ENCODE assay signal across 22 cellular contexts in the genomic region with DNA sequence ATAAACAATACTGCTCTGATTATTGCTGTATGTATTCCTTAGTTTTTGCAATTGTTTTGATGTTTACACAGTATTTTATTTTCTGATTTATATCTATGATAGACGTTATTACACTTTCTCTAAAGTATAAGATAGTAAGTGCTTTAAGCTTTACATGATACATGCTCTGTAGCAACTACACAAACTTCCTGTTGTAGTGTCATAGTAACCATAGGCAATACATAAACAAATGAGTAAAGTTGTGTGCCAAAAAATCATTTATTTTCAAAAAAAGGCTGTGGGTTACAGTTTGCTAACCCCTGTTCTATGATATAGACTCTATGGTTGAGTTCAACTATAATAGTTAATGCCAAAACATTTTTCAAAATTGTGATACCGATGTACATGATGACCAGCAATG.
A peak's percentile ranks its signal among the peaks of the same experiment; 100 is the strongest.
DNase-seq lines count a peak whose midpoint lies in the region; ATAC-seq and TF ChIP-seq lines count a peak whose summit lies in the region.
"Had no signal": no experiment of that assay in that cellular context is flagged by ENCODE, and none has a peak within 500 bp of the region (broad histone marks: within the 10 kb centered on the region; RNA-seq: fewer than 3 reads in every experiment).

No MANE protein-coding gene starts in this region.

- POLR2A ChIA-PET in activated CD8-positive, alpha-beta T cell treated with anti-CD3 and anti-CD28 coated beads, Interleukin-2, amount 10 ng/mL, durations not matched to agents 7 days and 5 days (lab: Charles Lee): no interaction called here

- DNase-seq in activated CD8-positive, alpha-beta T cell treated with anti-CD3 and anti-CD28 coated beads, Interleukin-2, amount 10 ng/mL, durations not matched to agents 7 days and 5 days: no peak
- DNase-seq in HCEC 1CT (no peak), vagina (ENCODE audit: extremely low spot score in 2 of 2) (no peak)
- DNase-seq: 8988T; ACHN; AML-193; BE2C; CD4-positive, alpha-beta T cell; CD8-positive, alpha-beta memory T cell; DMS 273 treated with DMSO at 0.1 percent for 48 hours; DND-41; GDM1; H9; HFFc6 had no signal

- H3K9me3 ChIP-seq in SU-DHL-6 (ENCODE audit: insufficient read depth, low read length) (peaks cover 21% of the 10 kb centered on the region; the same call in 1 of the 2 replicates), vagina (no peaks in the 10 kb centered on the region)
- H3K9me3 ChIP-seq: A549, BE2C had no signal

- H3K27me3 Mint-ChIP-seq in activated CD8-positive, alpha-beta T cell treated with anti-CD3 and anti-CD28 coated beads, Interleukin-2, amount 10 ng/mL, durations not matched to agents 7 days and 5 days (ENCODE audit: low read depth): no peaks in the 10 kb centered on the region
- H3K27me3 Mint-ChIP-seq: CD4-positive, alpha-beta T cell; CD8-positive, alpha-beta memory T cell had no signal

- no peaks in the 10 kb centered on the region for H4K20me1 ChIP-seq in SU-DHL-6 (ENCODE audit: low read depth, low read length)
- H4K20me1 ChIP-seq: BLaER1 treated with 17β-estradiol and CSF1 and Interleukin-3, amounts not matched to agents 10 nM and 100 nM had no signal

- H3K36me3 Mint-ChIP-seq in activated CD8-positive, alpha-beta T cell treated with anti-CD3 and anti-CD28 coated beads, Interleukin-2, amount 10 ng/mL, durations not matched to agents 7 days and 5 days (ENCODE audit: low read depth): no peaks in the 10 kb centered on the region
- H3K36me3 Mint-ChIP-seq: CD14-positive monocyte; CD8-positive, alpha-beta memory T cell had no signal

- peak overlapping the region; percentile 71 for H2AFZ ChIP-seq in SU-DHL-6 (ENCODE audit: low read depth, low read length, severe bottlenecking)
- H2AFZ ChIP-seq: GM23338 had no signal

- H3K36me3 ChIP-seq in SU-DHL-6 (ENCODE audit: low read length) (no peaks in the 10 kb centered on the region), vagina (no peaks in the 10 kb centered on the region)
- H3K36me3 ChIP-seq: BE2C had no signal

- TF ChIP-seq POLR2A in vagina (IDR thresholded peaks at IDR 0.05): no peak

- no peaks in the 10 kb centered on the region for H3K9me2 ChIP-seq in SU-DHL-6 (replicated peaks; ENCODE audit: insufficient read depth, low read length)

- H3K27me3 ChIP-seq in SU-DHL-6 (ENCODE audit: low read length) (no peaks in the 10 kb centered on the region), vagina (no peaks in the 10 kb centered on the region)
- H3K27me3 ChIP-seq: BE2C; BLaER1 treated with 17β-estradiol and CSF1 and Interleukin-3, amounts not matched to agents 10 nM and 100 nM had no signal

- ATAC-seq in GM19351 (IDR thresholded peaks at IDR 0.05; ENCODE audit: unreplicated experiment) (peak; percentile 36), HG03520 (IDR thresholded peaks at IDR 0.05; ENCODE audit: unreplicated experiment) (peak; percentile 48)
- ATAC-seq in activated CD8-positive, alpha-beta T cell treated with anti-CD3 and anti-CD28 coated beads, Interleukin-2, amount 10 ng/mL, durations not matched to agents 7 days and 5 days: no peak
- ATAC-seq: A549, GM23338 had no signal

- H3K4me3 Mint-ChIP-seq in activated CD8-positive, alpha-beta T cell treated with anti-CD3 and anti-CD28 coated beads, Interleukin-2, amount 10 ng/mL, durations not matched to agents 7 days and 5 days: no peak overlapping the region
- H3K4me3 Mint-ChIP-seq: CD14-positive monocyte; CD4-positive, alpha-beta T cell; CD8-positive, alpha-beta memory T cell; GM23338; H9; HFFc6 had no signal

- H3K27ac Mint-ChIP-seq in activated CD8-positive, alpha-beta T cell treated with anti-CD3 and anti-CD28 coated beads, Interleukin-2, amount 10 ng/mL, durations not matched to agents 7 days and 5 days: no peak overlapping the region
- H3K27ac Mint-ChIP-seq: CD14-positive monocyte; CD4-positive, alpha-beta T cell; CD8-positive, alpha-beta memory T cell; GM23338; H9; HFFc6 had no signal

- H3K4me3 ChIP-seq in SU-DHL-6 (ENCODE audit: insufficient read depth, low read length, poor library complexity, severe bottlenecking) (no peak overlapping the region), vagina (no peak overlapping the region)
- H3K4me3 ChIP-seq: A549; BLaER1 treated with 17β-estradiol and CSF1 and Interleukin-3, amounts not matched to agents 10 nM and 100 nM; GM12878; GM23338 had no signal

- no peak overlapping the region for H3K9ac ChIP-seq in SU-DHL-6 (ENCODE audit: low read length)
- H3K9ac ChIP-seq: BLaER1 treated with 17β-estradiol and CSF1 and Interleukin-3, amounts not matched to agents 10 nM and 100 nM had no signal

- H3K4me1 Mint-ChIP-seq in activated CD8-positive, alpha-beta T cell treated with anti-CD3 and anti-CD28 coated beads, Interleukin-2, amount 10 ng/mL, durations not matched to agents 7 days and 5 days (ENCODE audit: low read depth): no peaks in the 10 kb centered on the region
- H3K4me1 Mint-ChIP-seq: CD14-positive monocyte; CD8-positive, alpha-beta memory T cell; GM23338; H9 had no signal

- H3K4me1 ChIP-seq in vagina: no peaks in the 10 kb centered on the region
- H3K4me1 ChIP-seq: A549, BE2C had no signal

- CTCF ChIA-PET in activated CD8-positive, alpha-beta T cell treated with anti-CD3 and anti-CD28 coated beads, Interleukin-2, amount 10 ng/mL, durations not matched to agents 7 days and 5 days (lab: Charles Lee): no interaction called here

- H3K27ac ChIP-seq in SU-DHL-6 (ENCODE audit: low read depth, low read length) (no peak overlapping the region), vagina (no peak overlapping the region)
- H3K27ac ChIP-seq: A549; BLaER1 treated with 17β-estradiol and CSF1 and Interleukin-3, amounts not matched to agents 10 nM and 100 nM had no signal

- H3K4me2 ChIP-seq in SU-DHL-6 (ENCODE audit: low read depth, low read length, poor library complexity, severe bottlenecking): no peak overlapping the region
- H3K4me2 ChIP-seq: A549; BLaER1 treated with 17β-estradiol and CSF1 and Interleukin-3, amounts not matched to agents 10 nM and 100 nM; GM23338 had no signal

- peaks cover 6% of the 10 kb centered on the region for H3K9me3 Mint-ChIP-seq in activated CD8-positive, alpha-beta T cell treated with anti-CD3 and anti-CD28 coated beads, Interleukin-2, amount 10 ng/mL, durations not matched to agents 7 days and 5 days (ENCODE audit: insufficient read depth)

- intact Hi-C loops in vagina (cut with DNase I): no loop called here

- no peaks in the 10 kb centered on the region for H3K79me2 ChIP-seq in SU-DHL-6 (ENCODE audit: insufficient read depth, low read length)

- TF ChIP-seq CTCF in SU-DHL-6 (IDR thresholded peaks at IDR 0.05; ENCODE audit: insufficient read depth, low read length, poor library complexity, severe bottlenecking) (no peak), vagina (IDR thresholded peaks at IDR 0.05) (no peak)

- H3F3A ChIP-seq in SU-DHL-6 (ENCODE audit: insufficient read depth): no peaks in the 10 kb centered on the region; the same call in 1 of the 2 replicates
